Comparison of ENCODE assay signal across 23 cellular contexts in genomic region chr20:61849822-61850221, GRCh38.
A peak's percentile ranks its signal among the peaks of the same experiment; 100 is the strongest.
DNase-seq lines count a peak whose midpoint lies in the region; ATAC-seq, FAIRE-seq and TF ChIP-seq lines count a peak whose summit lies in the region.
"Had no signal": no experiment of that assay in that cellular context is flagged by ENCODE, and none has a peak within 500 bp of the region (broad histone marks: within the 10 kb centered on the region; RNA-seq: fewer than 3 reads in every experiment).

No MANE protein-coding gene starts in this region.

- intact Hi-C loops in mucosa of descending colon (cut with DNase I, micrococcal nuclease) (no loop called here), posterior vena cava (cut with DNase I) (no loop called here)

- no peaks in the 10 kb centered on the region for H3K9me3 ChIP-seq in BLaER1
- no peaks in the 10 kb centered on the region for H3K9me3 ChIP-seq in mucosa of descending colon
- H3K9me3 ChIP-seq in suprapubic skin, result no peaks in the 10 kb centered on the region

- peaks cover 32% of the 10 kb centered on the region for H3K27me3 ChIP-seq in BLaER1
- no peaks in the 10 kb centered on the region for H3K27me3 ChIP-seq in bronchial epithelial cell (ENCODE audit: control insufficient read depth, insufficient read depth, low read length)
- peaks cover 52% of the 10 kb centered on the region for H3K27me3 ChIP-seq in suprapubic skin

- H3K4me2 ChIP-seq in BLaER1, result peak overlapping the region; percentile 96
- H3K4me2 ChIP-seq: GM23338 had no signal

- H3K4me3 ChIP-seq in BLaER1 (no peak overlapping the region), bronchial epithelial cell (ENCODE audit: low read depth, low read length) (no peak overlapping the region), mucosa of descending colon (no peak overlapping the region), suprapubic skin (no peak overlapping the region)
- H3K4me3 ChIP-seq: GM23338 had no signal

- H3K27me3 Mint-ChIP-seq in activated T-cell treated with anti-CD3 and anti-CD28 coated beads, Interleukin-2, amount 50 U/mL, for 4 hours (ENCODE audit: low read depth), result no peaks in the 10 kb centered on the region
- H3K27me3 Mint-ChIP-seq: B cell had no signal

- 77% methylated on average over 12 of the region's 12 CpGs for WGBS in suprapubic skin

- H3K36me3 Mint-ChIP-seq in activated T-cell treated with anti-CD3 and anti-CD28 coated beads, Interleukin-2, amount 50 U/mL, for 4 hours (ENCODE audit: insufficient read depth), result no peaks in the 10 kb centered on the region
- H3K36me3 Mint-ChIP-seq: CD4-positive, alpha-beta memory T cell had no signal

- FAIRE-seq in bronchial epithelial cell (lab: Jason Lieb, UNC), result peak; percentile 58
- FAIRE-seq: A204.1, GM12891, GM18507 had no signal

- no peak overlapping the region for H3K27ac ChIP-seq in BLaER1
- no peak overlapping the region for H3K27ac ChIP-seq in suprapubic skin
- H3K27ac ChIP-seq: 22Rv1 had no signal

- peaks cover 18% of the 10 kb centered on the region; the same call in 1 of the 2 replicates for H4K20me1 ChIP-seq in BLaER1

- TF ChIP-seq CTCF in bronchial epithelial cell (IDR thresholded peaks at IDR 0.05; ENCODE audit: insufficient read depth, low read length, severe bottlenecking) (no peak), mucosa of descending colon (IDR thresholded peaks at IDR 0.05) (no peak), suprapubic skin (IDR thresholded peaks at IDR 0.05) (no peak)

- H3K36me3 ChIP-seq in BLaER1 (no peaks in the 10 kb centered on the region), bronchial epithelial cell (ENCODE audit: control insufficient read depth, insufficient read depth, low read length) (no peaks in the 10 kb centered on the region), mucosa of descending colon (ENCODE audit: low read depth) (no peaks in the 10 kb centered on the region), suprapubic skin (no peaks in the 10 kb centered on the region)

- no peak for TF ChIP-seq EP300 in suprapubic skin (IDR thresholded peaks at IDR 0.05)

- no peak for DNase-seq in bronchial epithelial cell (ENCODE audit: low read depth)
- DNase-seq in mucosa of descending colon, result peak in 2 of 3 donors; percentile 4 to 6
- DNase-seq in posterior vena cava (ENCODE audit: low spot score), result peak; percentile 35
- DNase-seq in germinal center (ENCODE audit: low spot score), result no peak
- DNase-seq in effector CD4-positive, alpha-beta T cell, result no peak
- no peak for DNase-seq in activated T-cell treated with anti-CD3 and anti-CD28 coated beads, Interleukin-2, amount 50 U/mL, for 4 hours
- DNase-seq in suprapubic skin (ENCODE audit: low spot score in 2 of 2), result no peak
- DNase-seq: C1 segment of cervical spinal cord; Calu3; CD4-positive, alpha-beta memory T cell; COR-L47; DMS53; DMS79 treated with DMSO at 0.1 percent for 48 hours; GF-D8; H9 had no signal

- no peak for TF ChIP-seq POLR2A in suprapubic skin (IDR thresholded peaks at IDR 0.05)

- H3K4me1 ChIP-seq in BLaER1, result peaks cover 63% of the 10 kb centered on the region
- H3K4me1 ChIP-seq in mucosa of descending colon (ENCODE audit: low read depth), result no peaks in the 10 kb centered on the region
- peaks cover 3% of the 10 kb centered on the region for H3K4me1 ChIP-seq in suprapubic skin

- no peaks in the 10 kb centered on the region for H3K4me1 Mint-ChIP-seq in activated T-cell treated with anti-CD3 and anti-CD28 coated beads, Interleukin-2, amount 50 U/mL, for 4 hours (ENCODE audit: low read depth)
- H3K4me1 Mint-ChIP-seq: B cell; CD4-positive, alpha-beta memory T cell; GM23338; H9 had no signal

- no peak for ATAC-seq in mucosa of descending colon
- ATAC-seq in activated T-cell treated with anti-CD3 and anti-CD28 coated beads, Interleukin-2, amount 50 U/mL, for 4 hours, result no peak
- ATAC-seq: GM23338, HCT116 had no signal

- no peak overlapping the region for H3K9ac ChIP-seq in BLaER1

- H3K9me3 Mint-ChIP-seq in activated T-cell treated with anti-CD3 and anti-CD28 coated beads, Interleukin-2, amount 50 U/mL, for 4 hours, result no peaks in the 10 kb centered on the region

- H3K4me3 Mint-ChIP-seq in activated T-cell treated with anti-CD3 and anti-CD28 coated beads, Interleukin-2, amount 50 U/mL, for 4 hours, result no peak overlapping the region
- H3K4me3 Mint-ChIP-seq: B cell; CD4-positive, alpha-beta memory T cell; GM23338; H9 had no signal

Comparison
In these comparisons a context has a peak if more than half of its experiments do, and no peak if none do; other contexts are left out.
1. DNase-seq: peak in mucosa of descending colon (2 of 3) and posterior vena cava (single experiment); none in bronchial epithelial cell (single experiment), germinal center (single experiment), effector CD4-positive, alpha-beta T cell (single experiment), activated T-cell treated with anti-CD3 and anti-CD28 coated beads, Interleukin-2, amount 50 U/mL, for 4 hours (single experiment) and suprapubic skin (0 of 2).